32 cellular contexts compared by ENCODE assay signal in the genomic region with DNA sequence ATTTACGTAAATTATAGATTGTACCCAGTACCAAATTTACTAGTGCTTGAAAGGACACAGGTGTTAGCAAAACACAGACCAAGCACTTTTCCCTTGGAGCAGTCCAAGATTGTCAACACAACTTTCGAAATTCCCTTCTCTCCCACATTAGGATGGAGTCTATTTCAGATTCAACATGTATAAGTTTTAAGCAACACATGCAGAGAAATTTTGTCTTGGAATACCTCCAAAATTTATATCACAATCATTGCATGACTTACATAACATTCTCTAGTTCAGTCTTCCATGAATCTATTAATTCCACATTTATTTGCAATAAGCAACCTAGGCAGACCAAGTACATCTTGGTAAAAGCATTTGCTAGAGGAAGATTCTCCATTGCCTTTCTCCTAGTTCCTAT.
"Had no signal": no experiment of that assay in that cellular context is flagged by ENCODE, and none has a peak within 500 bp of the region (broad histone marks: within the 10 kb centered on the region; RNA-seq: fewer than 3 reads in every experiment).

No MANE protein-coding gene starts in this region.

- H3K36me3 ChIP-seq: adrenal gland, breast epithelium, MG63, SJCRH30, WERI-Rb-1 had no signal

- H3K27me3 ChIP-seq: adrenal gland, body of pancreas, breast epithelium, MG63, SJCRH30 had no signal

- H3K9me3 ChIP-seq: adrenal gland, body of pancreas, breast epithelium, MG63, SJCRH30 had no signal

- DNase-seq: activated CD4-positive, alpha-beta memory T cell treated with anti-CD3 and anti-CD28 coated beads, Interleukin-2, amount 10 ng/mL, durations not matched to agents 7 days and 5 days; activated CD4-positive, alpha-beta T cell treated with anti-CD3 and anti-CD28 coated beads for 1 hour; activated CD4-positive, alpha-beta T cell treated with anti-CD3 and anti-CD28 coated beads for 48 hours; activated CD4-positive, CD25-positive, alpha-beta regulatory T cell; activated CD8-positive, alpha-beta memory T cell treated with anti-CD3 and anti-CD28 coated beads for 24 hours; activated CD8-positive, alpha-beta memory T cell treated with anti-CD3 and anti-CD28 coated beads, Interleukin-2, amount 10 ng/mL, durations not matched to agents 7 days and 5 days; activated CD8-positive, alpha-beta memory T cell treated with anti-CD3 and anti-CD28 coated beads, Interleukin-2, amount 50 U/mL, for 48 hours; activated effector memory CD4-positive, alpha-beta T cell treated with anti-CD3 and anti-CD28 coated beads, Interleukin-2, amount 50 U/mL, for 16 hours; activated naive CD4-positive, alpha-beta T cell; activated naive CD4-positive, alpha-beta T cell treated with anti-CD3 and anti-CD28 coated beads, Interleukin-2, amount 50 U/mL, for 16 hours; activated naive CD8-positive, alpha-beta T cell treated with anti-CD3 and anti-CD28 coated beads, Interleukin-2, amount 10 ng/mL, durations not matched to agents 7 days and 5 days; activated T-cell treated with anti-CD3 and anti-CD28 coated beads, Interleukin-2, amount 50 U/mL, for 1 hour; activated T-cell treated with anti-CD3 and anti-CD28 coated beads, Interleukin-2, amount 50 U/mL, for 72 hours; adrenal gland; body of pancreas; Kasumi-1; MG63; NCI-H1048; NCI-H1436; NCI-H1694; NCI-H1930; NCI-H226; NCI-H524 treated with DMSO at 0.1 percent for 48 hours; SHP77; SJCRH30; SW 1271; T-helper 1 cell; T-helper 2 cell; T-helper 9 cell; WERI-Rb-1 had no signal

- FAIRE-seq: astrocyte had no signal

- H3K4me1 ChIP-seq: adrenal gland, body of pancreas, breast epithelium, SJCRH30 had no signal

- H3K4me3 ChIP-seq: adrenal gland, body of pancreas, breast epithelium, MG63, SJCRH30 had no signal
